8 cellular contexts compared by ENCODE assay signal in genomic region chr11:128052912-128053641, GRCh38.
DNase-seq lines count a peak whose midpoint lies in the region; ATAC-seq and TF ChIP-seq lines count a peak whose summit lies in the region.

No MANE protein-coding gene starts in this region.

- H3K4me1 Mint-ChIP-seq in activated T-helper 17 cell treated with anti-CD3 and anti-CD28 coated beads, Interleukin-2, amount 50 U/mL, for 72 hours = peaks cover 37% of the 10 kb centered on the region
- peaks cover 42 to 82% (median 77%) of the 10 kb centered on the region in 4 donors for H3K4me1 Mint-ChIP-seq in naive thymus-derived CD8-positive, alpha-beta T cell

- ATAC-seq in HG03457 (IDR thresholded peaks at IDR 0.05; ENCODE audit: unreplicated experiment) = peak; percentile 51
- peak; percentile 65 for ATAC-seq in activated T-helper 17 cell treated with anti-CD3 and anti-CD28 coated beads, Interleukin-2, amount 50 U/mL, for 72 hours (replicated peaks)
- peak; percentile 50 to 84 for ATAC-seq in naive thymus-derived CD8-positive, alpha-beta T cell
- ATAC-seq in esophagus mucosa = no peak
- no peak for ATAC-seq in HG03095 (IDR thresholded peaks at IDR 0.05; ENCODE audit: unreplicated experiment)
- no peak for ATAC-seq in psoas muscle

- peak overlapping the region; percentile 86 for H3K4me3 Mint-ChIP-seq in activated T-helper 17 cell treated with anti-CD3 and anti-CD28 coated beads, Interleukin-2, amount 50 U/mL, for 72 hours
- peak overlapping the region; percentile 40 to 85 (median 81) for H3K4me3 Mint-ChIP-seq in naive thymus-derived CD8-positive, alpha-beta T cell

- peaks cover 7% of the 10 kb centered on the region for H3K9me3 Mint-ChIP-seq in activated T-helper 17 cell treated with anti-CD3 and anti-CD28 coated beads, Interleukin-2, amount 50 U/mL, for 72 hours
- H3K9me3 Mint-ChIP-seq in naive thymus-derived CD8-positive, alpha-beta T cell = peaks cover 0 to 11% (median 0%) of the 10 kb centered on the region in 9 donors

- H3K4me1 ChIP-seq in psoas muscle = no peaks in the 10 kb centered on the region

- no peaks in the 10 kb centered on the region for H3K36me3 ChIP-seq in psoas muscle (ENCODE audit: insufficient read depth in 1 of 2, low read depth in 1 of 2)

- whole genome bisulfite sequencing in psoas muscle, 3 donors = 14 to 18% (median 14%) methylated on average over 2 of the region's 2 CpGs

- no peak overlapping the region for H3K27ac ChIP-seq in psoas muscle

- no peaks in the 10 kb centered on the region for H3K9me3 ChIP-seq in psoas muscle

- H3K27ac Mint-ChIP-seq in activated T-helper 17 cell treated with anti-CD3 and anti-CD28 coated beads, Interleukin-2, amount 50 U/mL, for 72 hours = peak overlapping the region; percentile 94
- H3K27ac Mint-ChIP-seq in naive thymus-derived CD8-positive, alpha-beta T cell = peak overlapping the region; percentile 69 to 98 (median 90)

- H3K36me3 Mint-ChIP-seq in activated T-helper 17 cell treated with anti-CD3 and anti-CD28 coated beads, Interleukin-2, amount 50 U/mL, for 72 hours (ENCODE audit: low read depth) = no peaks in the 10 kb centered on the region
- H3K36me3 Mint-ChIP-seq in naive thymus-derived CD8-positive, alpha-beta T cell = no peaks in the 10 kb centered on the region

- no peak overlapping the region for H3K4me3 ChIP-seq in psoas muscle

- no peak for TF ChIP-seq CTCF in psoas muscle (IDR thresholded peaks at IDR 0.05)

- DNase-seq in ELR (ENCODE audit: low read depth) = peak; percentile 81
- peak in 3 of 10 donors; percentile 32 to 57 (median 53) for DNase-seq in naive thymus-derived CD8-positive, alpha-beta T cell
- no peak for DNase-seq in putamen (ENCODE audit: low spot score)
- no peak for DNase-seq in psoas muscle

- no peaks in the 10 kb centered on the region for H3K27me3 ChIP-seq in psoas muscle (ENCODE audit: insufficient read depth in 3 of 3, low read length in 2 of 3)

- intact Hi-C loops in psoas muscle (cut with DNase I) = no loop called here

- no peaks in the 10 kb centered on the region for H3K27me3 Mint-ChIP-seq in activated T-helper 17 cell treated with anti-CD3 and anti-CD28 coated beads, Interleukin-2, amount 50 U/mL, for 72 hours
- H3K27me3 Mint-ChIP-seq in naive thymus-derived CD8-positive, alpha-beta T cell = no peaks in the 10 kb centered on the region

- POLR2A ChIA-PET in naive thymus-derived CD8-positive, alpha-beta T cell (lab: Charles Lee) = interaction anchor here (0.5 to 8.7 kb wide), 5 partner anchors 10 to 903 kb away, joined by 3 to 72 read pairs (median 3); no protein-coding TSS in a partner anchor

Comparison
In these comparisons a context has a peak if more than half of its experiments do, and no peak if none do; other contexts are left out.
1. ATAC-seq: peak in HG03457 (single experiment), activated T-helper 17 cell treated with anti-CD3 and anti-CD28 coated beads, Interleukin-2, amount 50 U/mL, for 72 hours (single experiment) and naive thymus-derived CD8-positive, alpha-beta T cell (2 of 2); none in esophagus mucosa (single experiment), HG03095 (single experiment) and psoas muscle (0 of 4).